Comparison of ENCODE assay signal across 9 cellular contexts in genomic region chr17:37570527-37571093, GRCh38.
DNase-seq lines count a peak whose midpoint lies in the region; ATAC-seq and FAIRE-seq lines count a peak whose summit lies in the region.
"Had no signal": no experiment of that assay in that cellular context is flagged by ENCODE, and none has a peak within 500 bp of the region (broad histone marks: within the 10 kb centered on the region; RNA-seq: fewer than 3 reads in every experiment).

No MANE protein-coding gene starts in this region.

- no peaks in the 10 kb centered on the region for H3K27me3 ChIP-seq in adipocyte (replicated peaks; ENCODE audit: control insufficient read depth, insufficient read depth, low read length)

- DNase-seq in Ammon's horn (ENCODE audit: low spot score) (peak; percentile 29), GM19239 (ENCODE audit: insufficient read length, low spot score) (peak; percentile 18), NCI-H774 (lab: John Stamatoyannopoulos, UW) (peak; percentile 7), adipocyte (ENCODE audit: low read depth) (peak; percentile 55), hepatic stellate cell (ENCODE audit: low spot score) (peak; percentile 55), amniotic stem cell (lab: John Stamatoyannopoulos, UW) (no peak)
- DNase-seq in stimulated activated CD4-positive, alpha-beta T cell treated with anti-CD3 and anti-CD28 coated beads, Interleukin-4, amount 100 ng/mL, for 48 hours (ENCODE audit: low read depth in 2 of 2): peak; percentile 9 to 12

- no peak overlapping the region for H3K4me3 ChIP-seq in adipocyte (ENCODE audit: low read length)

- H3K4me1 ChIP-seq in adipocyte (ENCODE audit: control insufficient read depth, insufficient read depth, low read length): no peaks in the 10 kb centered on the region

- H3K9me3 ChIP-seq in adipocyte (ENCODE audit: control insufficient read depth, low read length): no peaks in the 10 kb centered on the region

- ATAC-seq in HG02885 (IDR thresholded peaks at IDR 0.05; ENCODE audit: poor library complexity, unreplicated experiment): no peak

- no peak overlapping the region for H3K9ac ChIP-seq in adipocyte (ENCODE audit: low read length)

- peaks cover 82% of the 10 kb centered on the region for H3K36me3 ChIP-seq in adipocyte (ENCODE audit: control insufficient read depth, insufficient read depth, low read length, severe bottlenecking)

- FAIRE-seq in GM19239 (lab: Jason Lieb, UNC): no peak
- FAIRE-seq: islet of Langerhans had no signal
